Comparison of ENCODE assay signal across 8 cellular contexts in genomic region chr1:89633103-89633744, GRCh38. TPM values are rescaled to one million over a fixed set of nuclear protein-coding genes. Genes with fewer than 3 reads are reported as not detected.
DNase-seq lines count a peak whose midpoint lies in the region; ATAC-seq and TF ChIP-seq lines count a peak whose summit lies in the region.

TSS of gene LRRC8C (plus strand) at chr1:89633120. CDS start at chr1:89686474, 53,354 bp downstream.

- no peak for TF ChIP-seq CTCF in LNCaP clone FGC (IDR thresholded peaks at IDR 0.05; ENCODE audit: control insufficient read depth, extremely low read depth, insufficient read depth)
- TF ChIP-seq CTCF in body of pancreas (IDR thresholded peaks at IDR 0.05): no peak

- H3K4me3 ChIP-seq in HAP-1 (peak within 1 kb of the TSS; percentile 76), LNCaP clone FGC (ENCODE audit: low read depth, low read length) (peak within 1 kb of the TSS; percentile 60), body of pancreas (peak within 1 kb of the TSS; percentile 47 to 80), iPS-18a (ENCODE audit: low read length) (peak within 1 kb of the TSS; percentile 64), skin epidermis (peak within 1 kb of the TSS; percentile 74 to 92 (median 88))

- H3K36me3 ChIP-seq in HAP-1 (replicated peaks) (no peaks in the 10 kb centered on the region), body of pancreas (replicated peaks in 1 of 2; ENCODE audit: insufficient read depth in 1 of 2, low read depth in 2 of 2) (no peaks in the 10 kb centered on the region), iPS-18a (ENCODE audit: control insufficient read depth, low read depth, low read length) (no peaks in the 10 kb centered on the region)

- peak; percentile 63 for ATAC-seq in body of pancreas

- peak within 1 kb of the TSS; percentile 51 to 82 (median 76) for H3K27ac ChIP-seq in body of pancreas
- no peak within 1 kb of the TSS for H3K27ac ChIP-seq in iPS-18a (ENCODE audit: low read length)
- peak within 1 kb of the TSS; percentile 68 to 98 (median 90) for H3K27ac ChIP-seq in skin epidermis

- DNase-seq in NCI-H1694 (lab: John Stamatoyannopoulos, UW) (peak; percentile 28), NCI-H1694 treated with DMSO at 0.1 percent for 48 hours (lab: John Stamatoyannopoulos, UW) (no peak), HAP-1 (ENCODE audit: low spot score in 2 of 2) (peak; percentile 47 to 72), LNCaP clone FGC (ENCODE audit: low read depth) (no peak), T-helper 9 cell (peak; percentile 51), body of pancreas (peak; percentile 30 to 49 (median 44))

- WGBS in body of pancreas, 2 donors: 0 to 2% methylated on average over 9 to 62 of the region's 78 CpGs

- TF ChIP-seq POLR2A in body of pancreas (IDR thresholded peaks at IDR 0.05): no peak

- H3K27me3 ChIP-seq in HAP-1 (ENCODE audit: low read depth) (no peaks in the 10 kb centered on the region), body of pancreas (no peaks in the 10 kb centered on the region), iPS-18a (ENCODE audit: control insufficient read depth, insufficient read depth, low read length) (peaks cover 55% of the 10 kb centered on the region)

- H3K9me3 ChIP-seq in HAP-1 (no peaks in the 10 kb centered on the region), body of pancreas (no peaks in the 10 kb centered on the region), iPS-18a (ENCODE audit: control insufficient read depth, low read depth, low read length) (no peaks in the 10 kb centered on the region)

- intact Hi-C loops in body of pancreas (cut with DNase I): no loop called here

- peak within 1 kb of the TSS; percentile 28 for H3K9ac ChIP-seq in iPS-18a (ENCODE audit: low read length)

- in situ Hi-C loops in HAP-1 (cut with MboI; ENCODE audit: low sequenced_read_pairs): loop anchor here (5.0 to 25.0 kb wide), 2 partner anchors 129 to 354 kb away; partner anchors contain the start of gene ZNF326

- H3K4me1 ChIP-seq in HAP-1 (peaks cover 12% of the 10 kb centered on the region), body of pancreas (peaks cover 20% of the 10 kb centered on the region), iPS-18a (ENCODE audit: control insufficient read depth, low read depth, low read length) (peaks cover 11% of the 10 kb centered on the region)

RNA-seq across cellular contexts. Expression of gene LRRC8C, which starts in this region (rescaled TPM):
- total RNA-seq in body of pancreas: 1 to 10 TPM; 3.4 to 4.6 TPM

Comparison
In these comparisons a context has a peak if more than half of its experiments do, and no peak if none do; other contexts are left out.
1. DNase-seq: peak in NCI-H1694 (single experiment), HAP-1 (2 of 2), T-helper 9 cell (single experiment) and body of pancreas (4 of 4); none in NCI-H1694 treated with DMSO at 0.1 percent for 48 hours (single experiment) and LNCaP clone FGC (single experiment).
2. Peak in every context shown above with its lines, with median percentiles within 50 percentile points of each other: H3K4me3 ChIP-seq.